16 cellular contexts compared by ENCODE assay signal in genomic region chr4:84167579-84167978, GRCh38.
DNase-seq lines count a peak whose midpoint lies in the region; ATAC-seq, FAIRE-seq and TF ChIP-seq lines count a peak whose summit lies in the region.
"Had no signal": no experiment of that assay in that cellular context is flagged by ENCODE, and none has a peak within 500 bp of the region (broad histone marks: within the 10 kb centered on the region; RNA-seq: fewer than 3 reads in every experiment).

No MANE protein-coding gene starts in this region.

- no peak for TF ChIP-seq POLR2A in GM12878 (IDR thresholded peaks at IDR 0.05; ENCODE audit: low read depth, low read length)

- H3K36me3 ChIP-seq in GM12878 (ENCODE audit: control insufficient read depth in 2 of 2, insufficient read depth in 2 of 2, low read length in 1 of 2) (no peaks in the 10 kb centered on the region), mesenchymal stem cell (ENCODE audit: control insufficient read depth in 1 of 2, insufficient read depth in 2 of 2, low read depth in 1 of 2, low read length in 2 of 2) (no peaks in the 10 kb centered on the region), aorta (ENCODE audit: control insufficient read depth in 1 of 2, insufficient read depth in 2 of 2, low read length in 1 of 2) (no peaks in the 10 kb centered on the region)
- H3K36me3 ChIP-seq: upper lobe of left lung had no signal

- H4K20me1 ChIP-seq in GM12878 (ENCODE audit: control insufficient read depth, insufficient read depth) = no peaks in the 10 kb centered on the region

- POLR2A ChIA-PET in GM12878 (lab: Charles Lee) = no interaction called here

- H3K4ac ChIP-seq in mesenchymal stem cell (ENCODE audit: low read depth in 1 of 2, low read length in 2 of 2) = no peak overlapping the region

- H3K23ac ChIP-seq in mesenchymal stem cell (ENCODE audit: low read length in 2 of 2) = no peak overlapping the region

- H4K91ac ChIP-seq in mesenchymal stem cell (ENCODE audit: low read length) = no peak overlapping the region

- no peak overlapping the region for H4K8ac ChIP-seq in mesenchymal stem cell (ENCODE audit: low read length)

- H3K18ac ChIP-seq in mesenchymal stem cell (ENCODE audit: low read depth in 1 of 2, low read length in 2 of 2) = no peak overlapping the region

- DNase-seq in D721Med (ENCODE audit: insufficient read length, low spot score) (peak; percentile 19), HT1080 (ENCODE audit: low read depth) (peak; percentile 7), GM12878 (ENCODE audit: low read depth, low spot score) (no peak), mesenchymal stem cell (peak; percentile 0), dedifferentiated amniotic fluid mesenchymal stem cell (ENCODE audit: extremely low spot score) (no peak), aorta (no peak), COLO668 (lab: John Stamatoyannopoulos, UW; ENCODE audit: unreplicated experiment) (no peak)
- DNase-seq: activated naive CD4-positive, alpha-beta T cell treated with Interleukin-2 at 50 U/mL for 16 hours; naive thymus-derived CD8-positive, alpha-beta T cell; NCI-H2029 treated with DMSO at 0.1 percent for 48 hours; SHP77 treated with DMSO at 0.1 percent for 48 hours; stimulated activated CD4-positive, alpha-beta T cell treated with anti-CD3 and anti-CD28 coated beads, Interleukin-4, amount 100 ng/mL, for 24 hours; upper lobe of left lung had no signal

- in situ Hi-C loops in GM12878 (cut with MboI) = no loop called here

- H3K9me3 ChIP-seq in GM12878 (replicated peaks; ENCODE audit: control insufficient read depth, insufficient read depth, low read length) (no peaks in the 10 kb centered on the region), mesenchymal stem cell (ENCODE audit: control insufficient read depth, low read length) (no peaks in the 10 kb centered on the region), aorta (ENCODE audit: control insufficient read depth, low read length) (no peaks in the 10 kb centered on the region)
- H3K9me3 ChIP-seq: upper lobe of left lung had no signal

- SMC1A ChIA-PET in GM12878 (lab: Charles Lee; ENCODE audit: uncharacterized antibody, unreplicated experiment) = no interaction called here

- 36% methylated on average over 4 of the region's 4 CpGs for WGBS in GM12878 (ENCODE audit: insufficient coverage, insufficient replicate concordance, low lambda C conversion rate, missing lambda C conversion rate)
- 41% methylated on average over 4 of the region's 4 CpGs for WGBS in mesenchymal stem cell
- WGBS in aorta, 2 donors = 39 to 40% methylated on average over 4 of the region's 4 CpGs

- H3K4me1 ChIP-seq in GM12878 (ENCODE audit: control insufficient read depth, insufficient read depth, low read length) = no peaks in the 10 kb centered on the region
- no peaks in the 10 kb centered on the region for H3K4me1 ChIP-seq in mesenchymal stem cell (ENCODE audit: control insufficient read depth, insufficient read depth, low read depth, low read length)
- H3K4me1 ChIP-seq in aorta (ENCODE audit: control insufficient read depth in 1 of 2, insufficient read depth in 2 of 2, low read length in 2 of 2) = no peaks in the 10 kb centered on the region
- H3K4me1 ChIP-seq: upper lobe of left lung had no signal

- no peak overlapping the region for H3K4me3 ChIP-seq in GM12878
- H3K4me3 ChIP-seq in mesenchymal stem cell (ENCODE audit: insufficient read depth in 1 of 2, low read depth in 1 of 2, low read length in 2 of 2) = no peak overlapping the region
- no peak overlapping the region for H3K4me3 ChIP-seq in aorta (ENCODE audit: low read length in 2 of 2)
- H3K4me3 ChIP-seq: upper lobe of left lung had no signal

- H3K14ac ChIP-seq in mesenchymal stem cell (ENCODE audit: low read length in 2 of 2) = no peak overlapping the region

- RAD21 ChIA-PET in GM12878 (lab: Charles Lee; ENCODE audit: unreplicated experiment) = no interaction called here

- no TSS peak for BruUV-seq in GM12878 (replicated peaks; lab: Mats Ljungman, UMichigan)

- no peaks in the 10 kb centered on the region for H3K79me1 ChIP-seq in mesenchymal stem cell (replicated peaks; ENCODE audit: low read length, poor library complexity, severe bottlenecking)

- no peak for TF ChIP-seq EP300 in GM12878 (IDR thresholded peaks at IDR 0.05; ENCODE audit: borderline replicate concordance in 1 of 2, control insufficient read depth in 1 of 2, low read depth in 2 of 2, low read length in 2 of 2)

- no peak overlapping the region for H2BK120ac ChIP-seq in mesenchymal stem cell (ENCODE audit: low read depth, low read length)

- intact Hi-C loops in GM12878 (cut with micrococcal nuclease; ENCODE audit: unreplicated experiment) (no loop called here), aorta (cut with DNase I) (no loop called here)

- FAIRE-seq in D721Med (lab: Jason Lieb, UNC) (no peak), GM12878 (lab: Jason Lieb, UNC) (no peak)

- TF ChIP-seq RAD21 in GM12878 (IDR thresholded peaks at IDR 0.05; ENCODE audit: insufficient read depth, low read depth, low read length) = 0 out of 2 replicates have a peak, but pooled peaks have one; percentile 20

- no peak overlapping the region for H2BK15ac ChIP-seq in mesenchymal stem cell (ENCODE audit: low read depth, poor library complexity, severe bottlenecking)

- no peak overlapping the region for H2AFZ ChIP-seq in GM12878 (ENCODE audit: control insufficient read depth, low read depth, low read length)
- H2AFZ ChIP-seq in mesenchymal stem cell (ENCODE audit: low read depth, low read length) = no peak overlapping the region

- H2BK12ac ChIP-seq in mesenchymal stem cell (ENCODE audit: low read length in 2 of 2) = no peak overlapping the region

- H3K79me2 ChIP-seq in GM12878 (ENCODE audit: control insufficient read depth, insufficient read depth, low read length) = no peaks in the 10 kb centered on the region

- H2BK5ac ChIP-seq in mesenchymal stem cell (ENCODE audit: low read depth, low read length, poor library complexity, severe bottlenecking) = no peak overlapping the region

- peak; percentile 71 for TF ChIP-seq CTCF in D721Med (IDR thresholded peaks at IDR 0.05; ENCODE audit: insufficient read depth, missing control alignments)
- TF ChIP-seq CTCF in GM12878 (IDR thresholded peaks at IDR 0.05 in 2 of 3, conservative IDR thresholded peaks at IDR 0.05 in 1 of 3; ENCODE audit: control insufficient read depth in 2 of 3, extremely low read depth in 1 of 3, insufficient read depth in 1 of 3, low read depth in 3 of 3, low read length in 3 of 3) = peak in 2 of 3 experiments; percentile 4 to 20; a peak in 1 of 6 replicates

- H3K27me3 ChIP-seq in GM12878 (replicated peaks in 1 of 2; ENCODE audit: control insufficient read depth in 2 of 2, insufficient read depth in 2 of 2, low read length in 1 of 2) (no peaks in the 10 kb centered on the region; a peak in 1 of 4 replicates), mesenchymal stem cell (ENCODE audit: control insufficient read depth in 1 of 2, insufficient read depth in 1 of 2, low read length in 2 of 2) (no peaks in the 10 kb centered on the region), aorta (ENCODE audit: control insufficient read depth in 1 of 2, insufficient read depth in 2 of 2, low read length in 1 of 2) (no peaks in the 10 kb centered on the region)
- H3K27me3 ChIP-seq: upper lobe of left lung had no signal

- no peak overlapping the region for H2AK5ac ChIP-seq in mesenchymal stem cell (ENCODE audit: low read length, severe bottlenecking)

- H3K9ac ChIP-seq in GM12878 (ENCODE audit: control insufficient read depth, insufficient read depth, low read length) (no peak overlapping the region), mesenchymal stem cell (ENCODE audit: low read length) (no peak overlapping the region)

- H3K27ac ChIP-seq in GM12878 (ENCODE audit: control insufficient read depth, insufficient read depth) (no peak overlapping the region), mesenchymal stem cell (ENCODE audit: low read length, poor library complexity, severe bottlenecking) (no peak overlapping the region), aorta (ENCODE audit: low read depth in 1 of 2, low read length in 2 of 2) (no peak overlapping the region)
- H3K27ac ChIP-seq: epithelial cell of prostate, upper lobe of left lung had no signal

- CTCF ChIA-PET in GM12878 (lab: Yijun Ruan, JAX) = interaction anchor here (1.4 kb wide), 1 partner anchor 19 kb away, joined by 3 read pairs; no protein-coding TSS in a partner anchor

- ATAC-seq in GM12878 = peak; percentile 49
- ATAC-seq in HG02884 (IDR thresholded peaks at IDR 0.05; ENCODE audit: unreplicated experiment) = no peak
- ATAC-seq in aorta (ENCODE audit: low FRiP score) = no peak
- ATAC-seq: naive thymus-derived CD8-positive, alpha-beta T cell; sciatic nerve had no signal

- H3K4me2 ChIP-seq in GM12878 (ENCODE audit: control insufficient read depth, insufficient read depth) (no peak overlapping the region), mesenchymal stem cell (ENCODE audit: low read length, poor library complexity, severe bottlenecking) (no peak overlapping the region)

TF ChIP-seq in GM12878, 131 proteins besides CTCF, POLR2A, EP300 and RAD21 (continues in another document):
- no peak for TF ChIP-seq ZBED1 (IDR thresholded peaks at IDR 0.05; ENCODE audit: borderline replicate concordance)
- TF ChIP-seq, protein P1, sequence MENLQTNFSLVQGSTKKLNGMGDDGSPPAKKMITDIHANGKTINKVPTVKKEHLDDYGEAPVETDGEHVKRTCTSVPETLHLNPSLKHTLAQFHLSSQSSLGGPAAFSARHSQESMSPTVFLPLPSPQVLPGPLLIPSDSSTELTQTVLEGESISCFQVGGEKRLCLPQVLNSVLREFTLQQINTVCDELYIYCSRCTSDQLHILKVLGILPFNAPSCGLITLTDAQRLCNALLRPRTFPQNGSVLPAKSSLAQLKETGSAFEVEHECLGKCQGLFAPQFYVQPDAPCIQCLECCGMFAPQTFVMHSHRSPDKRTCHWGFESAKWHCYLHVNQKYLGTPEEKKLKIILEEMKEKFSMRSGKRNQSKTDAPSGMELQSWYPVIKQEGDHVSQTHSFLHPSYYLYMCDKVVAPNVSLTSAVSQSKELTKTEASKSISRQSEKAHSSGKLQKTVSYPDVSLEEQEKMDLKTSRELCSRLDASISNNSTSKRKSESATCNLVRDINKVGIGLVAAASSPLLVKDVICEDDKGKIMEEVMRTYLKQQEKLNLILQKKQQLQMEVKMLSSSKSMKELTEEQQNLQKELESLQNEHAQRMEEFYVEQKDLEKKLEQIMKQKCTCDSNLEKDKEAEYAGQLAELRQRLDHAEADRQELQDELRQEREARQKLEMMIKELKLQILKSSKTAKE (IDR thresholded peaks at IDR 0.05; ENCODE audit: low read depth, poor library complexity, severe bottlenecking) = no peak
- TF ChIP-seq, protein P2, sequence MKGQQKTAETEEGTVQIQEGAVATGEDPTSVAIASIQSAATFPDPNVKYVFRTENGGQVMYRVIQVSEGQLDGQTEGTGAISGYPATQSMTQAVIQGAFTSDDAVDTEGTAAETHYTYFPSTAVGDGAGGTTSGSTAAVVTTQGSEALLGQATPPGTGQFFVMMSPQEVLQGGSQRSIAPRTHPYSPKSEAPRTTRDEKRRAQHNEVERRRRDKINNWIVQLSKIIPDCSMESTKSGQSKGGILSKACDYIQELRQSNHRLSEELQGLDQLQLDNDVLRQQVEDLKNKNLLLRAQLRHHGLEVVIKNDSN (IDR thresholded peaks at IDR 0.05; ENCODE audit: borderline replicate concordance, extremely low read length, insufficient read depth, low read depth, low read length) = no peak
- no peak for TF ChIP-seq JUNB (IDR thresholded peaks at IDR 0.05)
- TF ChIP-seq KAT2A (conservative IDR thresholded peaks at IDR 0.05; ENCODE audit: control insufficient read depth, low read depth, low read length) = no peak

Comparison
In these comparisons a context has a peak if more than half of its experiments do, and no peak if none do; other contexts are left out.
1. DNase-seq: peak in D721Med (single experiment), HT1080 (single experiment) and mesenchymal stem cell (single experiment); none in GM12878 (single experiment), dedifferentiated amniotic fluid mesenchymal stem cell (single experiment), aorta (0 of 2) and COLO668 (single experiment).